Comparison of ENCODE assay signal across 8 cellular contexts in genomic region chr3:12967751-12968209, GRCh38.
A peak's percentile ranks its signal among the peaks of the same experiment; 100 is the strongest.
DNase-seq lines count a peak whose midpoint lies in the region; ATAC-seq and TF ChIP-seq lines count a peak whose summit lies in the region.

No MANE protein-coding gene starts in this region.

- peak overlapping the region; percentile 37 for H3K4me3 ChIP-seq in fibroblast of mammary gland (ENCODE audit: control insufficient read depth, low read depth, low read length)

- peak overlapping the region; percentile 78 for H3K4me3 Mint-ChIP-seq in natural killer cell treated with Interleukin-12 subunit alpha and Interleukin-12 subunit beta and Interleukin-15 and Interleukin-18, amount 100 ng/mL, for 72 hours
- H3K4me3 Mint-ChIP-seq in stimulated activated effector memory CD8-positive, alpha-beta T cell treated with anti-CD3 and anti-CD28 coated beads, Interleukin-12 subunit alpha, Interleukin-12 subunit beta, amount 100 ng/mL, for 72 hours = peak overlapping the region; percentile 68

- H3K27me3 Mint-ChIP-seq in natural killer cell treated with Interleukin-12 subunit alpha and Interleukin-12 subunit beta and Interleukin-15 and Interleukin-18, amount 100 ng/mL, for 72 hours = no peaks in the 10 kb centered on the region

- no peak for TF ChIP-seq CTCF in fibroblast of mammary gland (conservative IDR thresholded peaks at IDR 0.05; ENCODE audit: control insufficient read depth, insufficient read depth, low read depth, low read length)

- no peaks in the 10 kb centered on the region for H3K9me3 Mint-ChIP-seq in natural killer cell treated with Interleukin-12 subunit alpha and Interleukin-12 subunit beta and Interleukin-15 and Interleukin-18, amount 100 ng/mL, for 72 hours
- H3K9me3 Mint-ChIP-seq in stimulated activated effector memory CD8-positive, alpha-beta T cell treated with anti-CD3 and anti-CD28 coated beads, Interleukin-12 subunit alpha, Interleukin-12 subunit beta, amount 100 ng/mL, for 72 hours = no peaks in the 10 kb centered on the region

- peaks cover 73 to 79% of the 10 kb centered on the region in 2 donors for H3K4me1 Mint-ChIP-seq in natural killer cell treated with Interleukin-12 subunit alpha and Interleukin-12 subunit beta and Interleukin-15 and Interleukin-18, amount 100 ng/mL, for 72 hours (ENCODE audit: low read depth in 2 of 2)
- H3K4me1 Mint-ChIP-seq in stimulated activated effector memory CD8-positive, alpha-beta T cell treated with anti-CD3 and anti-CD28 coated beads, Interleukin-12 subunit alpha, Interleukin-12 subunit beta, amount 100 ng/mL, for 72 hours = peaks cover 84% of the 10 kb centered on the region

- peak; percentile 70 for ATAC-seq in GM19035 (IDR thresholded peaks at IDR 0.05; ENCODE audit: unreplicated experiment)
- peak; percentile 62 for ATAC-seq in HG03196 (IDR thresholded peaks at IDR 0.05; ENCODE audit: unreplicated experiment)
- ATAC-seq in natural killer cell treated with Interleukin-12 subunit alpha and Interleukin-12 subunit beta and Interleukin-15 and Interleukin-18, amount 100 ng/mL, for 72 hours = peak; percentile 94 to 96
- peak; percentile 84 for ATAC-seq in stimulated activated effector memory CD8-positive, alpha-beta T cell treated with anti-CD3 and anti-CD28 coated beads, Interleukin-12 subunit alpha, Interleukin-12 subunit beta, amount 100 ng/mL, for 72 hours

- no peaks in the 10 kb centered on the region for H3K36me3 Mint-ChIP-seq in natural killer cell treated with Interleukin-12 subunit alpha and Interleukin-12 subunit beta and Interleukin-15 and Interleukin-18, amount 100 ng/mL, for 72 hours
- H3K36me3 Mint-ChIP-seq in stimulated activated effector memory CD8-positive, alpha-beta T cell treated with anti-CD3 and anti-CD28 coated beads, Interleukin-12 subunit alpha, Interleukin-12 subunit beta, amount 100 ng/mL, for 72 hours = peaks cover 37% of the 10 kb centered on the region

- no peak overlapping the region for H3K27ac Mint-ChIP-seq in natural killer cell treated with Interleukin-12 subunit alpha and Interleukin-12 subunit beta and Interleukin-15 and Interleukin-18, amount 100 ng/mL, for 72 hours
- no peak overlapping the region for H3K27ac Mint-ChIP-seq in stimulated activated effector memory CD8-positive, alpha-beta T cell treated with anti-CD3 and anti-CD28 coated beads, Interleukin-12 subunit alpha, Interleukin-12 subunit beta, amount 100 ng/mL, for 72 hours

- DNase-seq in A172 (ENCODE audit: low spot score) (peak; percentile 64), RPMI8226 (peak; percentile 82), fibroblast of mammary gland (ENCODE audit: low read depth) (peak; percentile 79)
- DNase-seq in activated T-helper 1 cell treated with anti-CD3 and anti-CD28 coated beads, Interleukin-2, amount 50 U/mL, for 16 hours (ENCODE audit: low read depth in 1 of 2, low spot score in 1 of 2) = peak; percentile 77 to 84
- DNase-seq in natural killer cell treated with Interleukin-12 subunit alpha and Interleukin-12 subunit beta and Interleukin-15 and Interleukin-18, amount 100 ng/mL, for 72 hours (ENCODE audit: low spot score) = peak; percentile 88
- peak; percentile 72 to 88 for DNase-seq in stimulated activated effector memory CD8-positive, alpha-beta T cell treated with anti-CD3 and anti-CD28 coated beads, Interleukin-12 subunit alpha, Interleukin-12 subunit beta, amount 100 ng/mL, for 72 hours (ENCODE audit: low spot score in 2 of 2)

Comparison
In these comparisons a context has a peak if more than half of its experiments do, and no peak if none do; other contexts are left out.
1. Peak in every context shown above with its lines: DNase-seq, ATAC-seq and H3K4me3 ChIP-seq.